ENCODE assay signal across 25 cellular contexts in the genomic region with DNA sequence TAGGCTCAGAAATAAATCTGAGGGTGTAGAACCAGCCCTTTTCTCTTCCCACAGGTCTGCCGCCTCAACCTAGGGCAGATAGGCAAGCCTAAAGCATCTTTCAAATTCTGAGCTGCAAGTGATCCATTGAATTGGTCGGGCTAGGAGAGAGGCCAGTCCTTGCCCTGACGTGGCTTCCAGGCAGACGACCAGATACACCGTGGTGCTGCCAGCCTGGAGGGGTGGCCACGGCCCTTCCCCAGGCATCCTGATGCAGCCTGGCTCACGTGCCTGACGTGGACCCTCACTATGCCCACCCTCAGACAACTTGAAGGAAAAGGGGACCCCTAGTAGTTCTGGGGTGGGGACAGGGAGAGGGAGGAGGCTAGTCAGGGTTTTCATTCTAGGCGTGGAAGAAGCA.
"Had no signal": no experiment of that assay in that cellular context is flagged by ENCODE, and none has a peak within 500 bp of the region (broad histone marks: within the 10 kb centered on the region; RNA-seq: fewer than 3 reads in every experiment).

No MANE protein-coding gene starts in this region.

- H3K36me3 ChIP-seq: gastrocnemius medialis, left lung, sigmoid colon, tibial artery, upper lobe of left lung, uterus had no signal

- H3K4me1 Mint-ChIP-seq: naive B cell had no signal

- H3K9me3 ChIP-seq: gastrocnemius medialis, left lung, mucosa of descending colon, psoas muscle, sigmoid colon, testis, tibial artery, upper lobe of left lung, uterus had no signal

- H3K27ac ChIP-seq: epithelial cell of prostate, gastrocnemius medialis, left lung, psoas muscle, sigmoid colon, testis, tibial artery, upper lobe of left lung, uterus had no signal

- DNase-seq: cortex of kidney; foreskin fibroblast; gastrocnemius medialis; head of caudate nucleus; left cardiac atrium; mesenchymal stem cell; naive B cell; nucleus accumbens; psoas muscle; sigmoid colon; stimulated activated CD4-positive, alpha-beta T cell treated with anti-CD3 and anti-CD28 coated beads, Interleukin-4, amount 100 ng/mL, for 4 hours; stimulated activated naive CD4-positive, alpha-beta T cell; substantia nigra; testis; tibial artery; uterus had no signal

- ATAC-seq: esophagus mucosa; gastrocnemius medialis; left cardiac atrium; left lung; mucosa of descending colon; natural killer cell treated with Interleukin-12 subunit alpha and Interleukin-12 subunit beta and Interleukin-15 and Interleukin-18, amount 100 ng/mL, for 72 hours; psoas muscle; right cardiac atrium had no signal

- H3K27ac Mint-ChIP-seq: mesothelial cell of epicardium; naive B cell; natural killer cell treated with Interleukin-12 subunit alpha and Interleukin-12 subunit beta and Interleukin-15 and Interleukin-18, amount 100 ng/mL, for 72 hours had no signal

- H3K4me3 Mint-ChIP-seq: mesothelial cell of epicardium; natural killer cell treated with Interleukin-12 subunit alpha and Interleukin-12 subunit beta and Interleukin-15 and Interleukin-18, amount 100 ng/mL, for 72 hours; neural crest cell had no signal

- H3K4me1 ChIP-seq: gastrocnemius medialis, left lung, psoas muscle, sigmoid colon, testis, tibial artery, upper lobe of left lung, uterus had no signal

- H3K4me3 ChIP-seq: gastrocnemius medialis, left lung, mucosa of descending colon, psoas muscle, sigmoid colon, testis, tibial artery, upper lobe of left lung, uterus had no signal

- H3K27me3 Mint-ChIP-seq: naive B cell; natural killer cell treated with Interleukin-12 subunit alpha and Interleukin-12 subunit beta and Interleukin-15 and Interleukin-18, amount 100 ng/mL, for 72 hours had no signal

- H3K9me3 Mint-ChIP-seq: mesothelial cell of epicardium; naive B cell; natural killer cell treated with Interleukin-12 subunit alpha and Interleukin-12 subunit beta and Interleukin-15 and Interleukin-18, amount 100 ng/mL, for 72 hours; neural crest cell had no signal

- H3K27me3 ChIP-seq: gastrocnemius medialis, left lung, sigmoid colon, testis, tibial artery, upper lobe of left lung, uterus had no signal

- H3K36me3 Mint-ChIP-seq: mesothelial cell of epicardium; naive B cell; natural killer cell treated with Interleukin-12 subunit alpha and Interleukin-12 subunit beta and Interleukin-15 and Interleukin-18, amount 100 ng/mL, for 72 hours had no signal
